ENCODE assay signal across 1 cellular context in the genomic region with DNA sequence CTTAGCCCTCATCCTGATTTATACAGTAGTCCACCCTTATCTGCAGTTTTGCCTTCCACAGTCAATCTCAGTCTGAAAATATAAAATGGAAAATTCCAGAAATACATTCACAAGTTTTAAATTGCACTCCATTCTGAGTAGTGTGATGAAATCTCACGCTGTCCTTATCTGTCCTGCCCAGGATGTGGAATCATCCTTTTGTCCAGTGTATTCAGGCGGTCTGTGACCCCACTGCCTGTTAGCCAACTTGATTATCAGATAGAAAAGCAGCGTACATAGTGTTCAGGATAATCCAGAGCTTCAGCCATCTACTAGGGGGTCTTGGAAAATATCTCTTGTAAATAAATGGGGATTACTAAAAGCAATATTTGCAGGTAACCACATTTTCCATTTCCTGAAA.
TF ChIP-seq lines count a peak whose summit lies in the region.

No MANE protein-coding gene starts in this region.

TF ChIP-seq in GM12878, 131 proteins besides CTCF, POLR2A, EP300 and RAD21 (continued from another document):
- TF ChIP-seq BACH1 (IDR thresholded peaks at IDR 0.05; ENCODE audit: borderline replicate concordance) (no peak), PAX8 (IDR thresholded peaks at IDR 0.05) (no peak), POU2F2 (IDR thresholded peaks at IDR 0.05; ENCODE audit: borderline replicate concordance, low read depth, low read length) (no peak)
